Comparison of ENCODE assay signal across 28 cellular contexts in genomic region chr12:114447799-114448617, GRCh38. TPM values are rescaled to one million over a fixed set of nuclear protein-coding genes. Genes with fewer than 3 reads are reported as not detected.
A peak's percentile ranks its signal among the peaks of the same experiment; 100 is the strongest.
DNase-seq lines count a peak whose midpoint lies in the region; ATAC-seq, FAIRE-seq and TF ChIP-seq lines count a peak whose summit lies in the region.
"Had no signal": no experiment of that assay in that cellular context is flagged by ENCODE, and none has a peak within 500 bp of the region (broad histone marks: within the 10 kb centered on the region; RNA-seq: fewer than 3 reads in every experiment).

No MANE protein-coding gene starts in this region.

- peaks cover 100% of the 10 kb centered on the region for H3K27me3 Mint-ChIP-seq in endodermal cell (ENCODE audit: insufficient read depth)
- H3K27me3 Mint-ChIP-seq in stimulated activated naive B cell treated with anti-CD40 and anti-IgM and Interleukin-4, amounts not matched to agents 10 μg/mL and 1 μg/mL and 100 μg/mL, for 72 hours = peaks cover 67 to 94% of the 10 kb centered on the region in 2 donors

- no peak for FAIRE-seq in H54 (lab: Jason Lieb, UNC)
- FAIRE-seq: HepG2 had no signal

- H3K36me3 Mint-ChIP-seq in endodermal cell (ENCODE audit: low read depth) = no peaks in the 10 kb centered on the region
- H3K36me3 Mint-ChIP-seq in stimulated activated naive B cell treated with anti-CD40 and anti-IgM and Interleukin-4, amounts not matched to agents 10 μg/mL and 1 μg/mL and 100 μg/mL, for 72 hours = no peaks in the 10 kb centered on the region
- H3K36me3 Mint-ChIP-seq: CD4-positive, CD25-positive, alpha-beta regulatory T cell had no signal

- H3K27me3 ChIP-seq in left ventricle myocardium inferior (ENCODE audit: low read depth) (peaks cover 97% of the 10 kb centered on the region), HUES48 (ENCODE audit: control insufficient read depth, insufficient read depth, low read length) (peaks cover 100% of the 10 kb centered on the region), endodermal cell (ENCODE audit: control insufficient read depth, insufficient read depth, low read length, poor library complexity, severe bottlenecking) (peaks cover 100% of the 10 kb centered on the region)

- DNase-seq in left ventricle myocardium inferior (no peak), Right ventricle myocardium inferior (ENCODE audit: missing footprints) (no peak), endodermal cell (peak; percentile 35), H54 (ENCODE audit: insufficient read length, low spot score) (no peak)
- DNase-seq in stimulated activated naive B cell treated with anti-CD40 and anti-IgM and Interleukin-4, amounts not matched to agents 10 μg/mL and 1 μg/mL and 100 μg/mL, for 72 hours = no peak
- DNase-seq: 8988T; ACHN; BE2C; CD4-positive, CD25-positive, alpha-beta regulatory T cell; DMS153; GM23248; KBM-7; MV-4-11; NCI-H1105 treated with DMSO at 0.1 percent for 48 hours; NCI-H146; NCI-H1930; NCI-H2107; NCI-H446; NCI-H524 treated with DMSO at 0.1 percent for 48 hours; NCI-H774 had no signal

- ATAC-seq in Right ventricle myocardium inferior = no peak
- no peak for ATAC-seq in stimulated activated naive B cell treated with anti-CD40 and anti-IgM and Interleukin-4, amounts not matched to agents 10 μg/mL and 1 μg/mL and 100 μg/mL, for 72 hours (replicated peaks)
- no peak for ATAC-seq in HG03196 (IDR thresholded peaks at IDR 0.05; ENCODE audit: unreplicated experiment)
- ATAC-seq: HCT116 had no signal

- H3K4me3 ChIP-seq in left ventricle myocardium inferior (peak overlapping the region; percentile 47), HUES48 (ENCODE audit: low read depth, low read length) (peak overlapping the region; percentile 11; the same call in 1 of the 2 replicates), endodermal cell (ENCODE audit: low read length) (no peak overlapping the region)
- H3K4me3 ChIP-seq: GM23248, SJSA1 had no signal

- H3K36me3 ChIP-seq in left ventricle myocardium inferior (no peaks in the 10 kb centered on the region), HUES48 (ENCODE audit: control insufficient read depth, insufficient read depth, low read length) (no peaks in the 10 kb centered on the region), endodermal cell (ENCODE audit: control insufficient read depth, insufficient read depth, low read length) (no peaks in the 10 kb centered on the region)
- H3K36me3 ChIP-seq: BE2C, SJSA1 had no signal

- no peak overlapping the region for H3K9ac ChIP-seq in HUES48 (ENCODE audit: low read depth, low read length)
- no peak overlapping the region for H3K9ac ChIP-seq in endodermal cell (ENCODE audit: extremely low read depth, low read length, poor library complexity, severe bottlenecking)
- H3K9ac ChIP-seq: GM23248 had no signal

- H3K4me1 Mint-ChIP-seq in endodermal cell = peaks cover 12% of the 10 kb centered on the region
- peaks cover 0 to 2% of the 10 kb centered on the region in 2 donors for H3K4me1 Mint-ChIP-seq in stimulated activated naive B cell treated with anti-CD40 and anti-IgM and Interleukin-4, amounts not matched to agents 10 μg/mL and 1 μg/mL and 100 μg/mL, for 72 hours
- H3K4me1 Mint-ChIP-seq: CD4-positive, CD25-positive, alpha-beta regulatory T cell had no signal

- H3K9me3 ChIP-seq in left ventricle myocardium inferior (replicated peaks) = no peaks in the 10 kb centered on the region
- no peaks in the 10 kb centered on the region for H3K9me3 ChIP-seq in HUES48 (ENCODE audit: control insufficient read depth, insufficient read depth, low read length)
- H3K9me3 ChIP-seq in endodermal cell (ENCODE audit: control insufficient read depth, low read length) = peaks cover 6% of the 10 kb centered on the region
- H3K9me3 ChIP-seq: BE2C, SJSA1 had no signal

- peaks cover 24% of the 10 kb centered on the region for H3K4me1 ChIP-seq in left ventricle myocardium inferior
- H3K4me1 ChIP-seq in HUES48 (ENCODE audit: control insufficient read depth, insufficient read depth, low read length) = peaks cover 24% of the 10 kb centered on the region
- peaks cover 3% of the 10 kb centered on the region for H3K4me1 ChIP-seq in endodermal cell (ENCODE audit: control insufficient read depth, insufficient read depth, low read length)
- H3K4me1 ChIP-seq: BE2C, SJSA1 had no signal

- TF ChIP-seq CTCF in left ventricle myocardium inferior (IDR thresholded peaks at IDR 0.05; ENCODE audit: borderline replicate concordance) = no peak
- TF ChIP-seq CTCF in endodermal cell (conservative IDR thresholded peaks at IDR 0.05) = no peak

- no peak overlapping the region for H3K27ac Mint-ChIP-seq in endodermal cell
- H3K27ac Mint-ChIP-seq in stimulated activated naive B cell treated with anti-CD40 and anti-IgM and Interleukin-4, amounts not matched to agents 10 μg/mL and 1 μg/mL and 100 μg/mL, for 72 hours = peak overlapping the region; percentile 84
- H3K27ac Mint-ChIP-seq: CD4-positive, CD25-positive, alpha-beta regulatory T cell had no signal

- WGBS in endodermal cell (ENCODE audit: insufficient coverage in 1 of 2, insufficient read length in 1 of 2), 2 experiments = 14 to 15% methylated on average over 25 to 36 of the region's 36 CpGs

- no peaks in the 10 kb centered on the region for H3K9me3 Mint-ChIP-seq in endodermal cell
- no peaks in the 10 kb centered on the region for H3K9me3 Mint-ChIP-seq in stimulated activated naive B cell treated with anti-CD40 and anti-IgM and Interleukin-4, amounts not matched to agents 10 μg/mL and 1 μg/mL and 100 μg/mL, for 72 hours

- H3K27ac ChIP-seq in left ventricle myocardium inferior (replicated peaks) = peak overlapping the region; percentile 47
- no peak overlapping the region for H3K27ac ChIP-seq in HUES48 (ENCODE audit: low read depth, low read length)
- H3K27ac ChIP-seq in endodermal cell (ENCODE audit: low read depth, low read length) = no peak overlapping the region
- H3K27ac ChIP-seq: GM23248, HL-60, SJSA1 had no signal

- TF ChIP-seq POLR2A in H54 (IDR thresholded peaks at IDR 0.05; ENCODE audit: low read depth, low read length) = no peak

- H3K4me3 Mint-ChIP-seq in endodermal cell = no peak overlapping the region
- no peak overlapping the region for H3K4me3 Mint-ChIP-seq in stimulated activated naive B cell treated with anti-CD40 and anti-IgM and Interleukin-4, amounts not matched to agents 10 μg/mL and 1 μg/mL and 100 μg/mL, for 72 hours
- H3K4me3 Mint-ChIP-seq: CD4-positive, CD25-positive, alpha-beta regulatory T cell had no signal

- intact Hi-C loops in left ventricle myocardium inferior (cut with micrococcal nuclease) (no loop called here), Right ventricle myocardium inferior (cut with DNase I) (no loop called here)

RNA-seq across cellular contexts. Expression of gene TBX5, which starts 42.1 kb away (rescaled TPM):
- total RNA-seq in left ventricle myocardium inferior (75.1 TPM), Right ventricle myocardium inferior (55.8 TPM), endodermal cell (not detected)
- polyA plus RNA-seq in endodermal cell (2013, experiment 1 of 2) = 0.14 TPM
- 0.17 TPM for polyA plus RNA-seq in endodermal cell (2013, experiment 2 of 2)
- total RNA-seq: CD4-positive, CD25-positive, alpha-beta regulatory T cell; HepG2; LHCN-M2; MCF 10A; SJSA1 had no signal
- polyA plus RNA-seq: CD4-positive, CD25-positive, alpha-beta regulatory T cell; HepG2 had no signal

Comparison
In these comparisons a context has a peak if more than half of its experiments do, and no peak if none do; other contexts are left out.
1. RNA of gene TBX5, which starts 42.1 kb away (total RNA-seq): 75.1 TPM in left ventricle myocardium inferior (single experiment) and 55.8 TPM in Right ventricle myocardium inferior (single experiment); not detected in endodermal cell; every median in the first group is over 10 times any median in the second.